ENCODE assay signal across 16 cellular contexts in genomic region chr1:16394178-16394521, GRCh38. TPM values are rescaled to one million over a fixed set of nuclear protein-coding genes. Genes with fewer than 3 reads are reported as not detected.
DNase-seq lines count a peak whose midpoint lies in the region; ATAC-seq and TF ChIP-seq lines count a peak whose summit lies in the region.
"Had no signal": no experiment of that assay in that cellular context is flagged by ENCODE, and none has a peak within 500 bp of the region (broad histone marks: within the 10 kb centered on the region; RNA-seq: fewer than 3 reads in every experiment).

No MANE protein-coding gene starts in this region.

- no peak for ATAC-seq in activated CD8-positive, alpha-beta T cell treated with anti-CD3 and anti-CD28 coated beads for 36 hours
- ATAC-seq in activated CD8-positive, alpha-beta T cell treated with anti-CD3 and anti-CD28 coated beads, Interleukin-2, amount 10 ng/mL, durations not matched to agents 7 days and 5 days: no peak
- ATAC-seq in stimulated activated naive CD8-positive, alpha-beta T cell treated with anti-CD3 and anti-CD28 coated beads, Interleukin-15, amount 100 ng/mL, for 72 hours: no peak
- ATAC-seq in activated naive CD8-positive, alpha-beta T cell treated with anti-CD3 and anti-CD28 coated beads, Interleukin-2, amount 50 U/mL, for 24 hours: no peak
- ATAC-seq in GM19463 (IDR thresholded peaks at IDR 0.05; ENCODE audit: unreplicated experiment): no peak

- CTCF ChIA-PET in activated CD8-positive, alpha-beta T cell treated with anti-CD3 and anti-CD28 coated beads for 36 hours (lab: Charles Lee): interaction anchor here (1.0 to 1.1 kb wide), 2 partner anchors 25 to 315 kb away, joined by 3 to 4 read pairs; no protein-coding TSS in a partner anchor
- CTCF ChIA-PET in activated CD8-positive, alpha-beta T cell treated with anti-CD3 and anti-CD28 coated beads, Interleukin-2, amount 10 ng/mL, durations not matched to agents 7 days and 5 days (lab: Charles Lee): interaction anchor here (1.1 to 3.8 kb wide), 3 partner anchors 26 to 46 kb away, joined by 5 to 18 read pairs (median 6); partner anchors contain the start of gene NECAP2

- POLR2A ChIA-PET in activated CD8-positive, alpha-beta T cell treated with anti-CD3 and anti-CD28 coated beads for 36 hours (lab: Charles Lee): interaction anchor here (1.6 kb wide), 2 partner anchors 21 to 26 kb away, joined by 4 to 5 read pairs; no protein-coding TSS in a partner anchor
- POLR2A ChIA-PET in activated CD8-positive, alpha-beta T cell treated with anti-CD3 and anti-CD28 coated beads, Interleukin-2, amount 10 ng/mL, durations not matched to agents 7 days and 5 days (lab: Charles Lee): no interaction called here

- H3K4me3 Mint-ChIP-seq in activated CD8-positive, alpha-beta T cell treated with anti-CD3 and anti-CD28 coated beads for 36 hours: no peak overlapping the region
- H3K4me3 Mint-ChIP-seq in activated CD8-positive, alpha-beta T cell treated with anti-CD3 and anti-CD28 coated beads, Interleukin-2, amount 10 ng/mL, durations not matched to agents 7 days and 5 days: no peak overlapping the region
- H3K4me3 Mint-ChIP-seq in stimulated activated naive CD8-positive, alpha-beta T cell treated with anti-CD3 and anti-CD28 coated beads, Interleukin-15, Interleukin-2, amounts not matched to agents 100 ng/mL and 50 ng/mL, for 24 hours: no peak overlapping the region
- H3K4me3 Mint-ChIP-seq in stimulated activated naive CD8-positive, alpha-beta T cell treated with anti-CD3 and anti-CD28 coated beads, Interleukin-15, amount 100 ng/mL, for 72 hours: no peak overlapping the region
- H3K4me3 Mint-ChIP-seq in activated naive CD8-positive, alpha-beta T cell treated with anti-CD3 and anti-CD28 coated beads, Interleukin-2, amount 50 U/mL, for 24 hours: no peak overlapping the region
- H3K4me3 Mint-ChIP-seq: CD4-positive, CD25-positive, alpha-beta regulatory T cell had no signal

- peak overlapping the region; percentile 82 for H3K27ac Mint-ChIP-seq in activated CD8-positive, alpha-beta T cell treated with anti-CD3 and anti-CD28 coated beads for 36 hours
- no peak overlapping the region for H3K27ac Mint-ChIP-seq in activated CD8-positive, alpha-beta T cell treated with anti-CD3 and anti-CD28 coated beads, Interleukin-2, amount 10 ng/mL, durations not matched to agents 7 days and 5 days
- H3K27ac Mint-ChIP-seq in stimulated activated naive CD8-positive, alpha-beta T cell treated with anti-CD3 and anti-CD28 coated beads, Interleukin-15, Interleukin-2, amounts not matched to agents 100 ng/mL and 50 ng/mL, for 24 hours: peak overlapping the region; percentile 50
- H3K27ac Mint-ChIP-seq in stimulated activated naive CD8-positive, alpha-beta T cell treated with anti-CD3 and anti-CD28 coated beads, Interleukin-15, amount 100 ng/mL, for 72 hours: peak overlapping the region in 1 of 2 donors; percentile 99
- H3K27ac Mint-ChIP-seq in activated naive CD8-positive, alpha-beta T cell treated with anti-CD3 and anti-CD28 coated beads, Interleukin-2, amount 50 U/mL, for 24 hours: peak overlapping the region; percentile 62

- no peaks in the 10 kb centered on the region for H3K27me3 Mint-ChIP-seq in activated CD8-positive, alpha-beta T cell treated with anti-CD3 and anti-CD28 coated beads for 36 hours
- H3K27me3 Mint-ChIP-seq in activated CD8-positive, alpha-beta T cell treated with anti-CD3 and anti-CD28 coated beads, Interleukin-2, amount 10 ng/mL, durations not matched to agents 7 days and 5 days (ENCODE audit: low read depth): no peaks in the 10 kb centered on the region
- H3K27me3 Mint-ChIP-seq in stimulated activated naive CD8-positive, alpha-beta T cell treated with anti-CD3 and anti-CD28 coated beads, Interleukin-15, Interleukin-2, amounts not matched to agents 100 ng/mL and 50 ng/mL, for 24 hours: no peaks in the 10 kb centered on the region
- no peaks in the 10 kb centered on the region for H3K27me3 Mint-ChIP-seq in stimulated activated naive CD8-positive, alpha-beta T cell treated with anti-CD3 and anti-CD28 coated beads, Interleukin-15, amount 100 ng/mL, for 72 hours
- H3K27me3 Mint-ChIP-seq in activated naive CD8-positive, alpha-beta T cell treated with anti-CD3 and anti-CD28 coated beads, Interleukin-2, amount 50 U/mL, for 24 hours: no peaks in the 10 kb centered on the region
- H3K27me3 Mint-ChIP-seq: CD4-positive, CD25-positive, alpha-beta regulatory T cell had no signal

- intact Hi-C loops in activated CD8-positive, alpha-beta T cell treated with anti-CD3 and anti-CD28 coated beads for 36 hours (cut with micrococcal nuclease): no loop called here

- DNase-seq in activated CD8-positive, alpha-beta T cell treated with anti-CD3 and anti-CD28 coated beads for 36 hours: no peak
- no peak for DNase-seq in activated CD8-positive, alpha-beta T cell treated with anti-CD3 and anti-CD28 coated beads, Interleukin-2, amount 10 ng/mL, durations not matched to agents 7 days and 5 days
- DNase-seq in stimulated activated naive CD8-positive, alpha-beta T cell treated with anti-CD3 and anti-CD28 coated beads, Interleukin-15, amount 100 ng/mL, for 72 hours: no peak
- no peak for DNase-seq in activated naive CD8-positive, alpha-beta T cell treated with anti-CD3 and anti-CD28 coated beads, Interleukin-2, amount 50 U/mL, for 24 hours
- no peak for DNase-seq in germinal center (ENCODE audit: low spot score)
- DNase-seq: IMR-90, MM.1S, NCI-H2029, NCI-H2227 treated with DMSO at 0.1 percent for 48 hours, NCI-H526 treated with DMSO at 0.1 percent for 48 hours, SHP77 treated with DMSO at 0.1 percent for 48 hours had no signal

- H3K9me3 Mint-ChIP-seq in activated CD8-positive, alpha-beta T cell treated with anti-CD3 and anti-CD28 coated beads for 36 hours: no peaks in the 10 kb centered on the region
- no peaks in the 10 kb centered on the region for H3K9me3 Mint-ChIP-seq in activated CD8-positive, alpha-beta T cell treated with anti-CD3 and anti-CD28 coated beads, Interleukin-2, amount 10 ng/mL, durations not matched to agents 7 days and 5 days (ENCODE audit: insufficient read depth)
- H3K9me3 Mint-ChIP-seq in stimulated activated naive CD8-positive, alpha-beta T cell treated with anti-CD3 and anti-CD28 coated beads, Interleukin-15, Interleukin-2, amounts not matched to agents 100 ng/mL and 50 ng/mL, for 24 hours: no peaks in the 10 kb centered on the region
- no peaks in the 10 kb centered on the region for H3K9me3 Mint-ChIP-seq in stimulated activated naive CD8-positive, alpha-beta T cell treated with anti-CD3 and anti-CD28 coated beads, Interleukin-15, amount 100 ng/mL, for 72 hours
- no peaks in the 10 kb centered on the region for H3K9me3 Mint-ChIP-seq in activated naive CD8-positive, alpha-beta T cell treated with anti-CD3 and anti-CD28 coated beads, Interleukin-2, amount 50 U/mL, for 24 hours
- H3K9me3 Mint-ChIP-seq: CD4-positive, CD25-positive, alpha-beta regulatory T cell had no signal

- no peak for TF ChIP-seq CTCF in activated CD8-positive, alpha-beta T cell treated with anti-CD3 and anti-CD28 coated beads for 36 hours (IDR thresholded peaks at IDR 0.05)

- peaks cover 45% of the 10 kb centered on the region for H3K36me3 Mint-ChIP-seq in activated CD8-positive, alpha-beta T cell treated with anti-CD3 and anti-CD28 coated beads for 36 hours (ENCODE audit: low read depth)
- H3K36me3 Mint-ChIP-seq in activated CD8-positive, alpha-beta T cell treated with anti-CD3 and anti-CD28 coated beads, Interleukin-2, amount 10 ng/mL, durations not matched to agents 7 days and 5 days (ENCODE audit: low read depth): peaks cover 57% of the 10 kb centered on the region
- peaks cover 57% of the 10 kb centered on the region for H3K36me3 Mint-ChIP-seq in stimulated activated naive CD8-positive, alpha-beta T cell treated with anti-CD3 and anti-CD28 coated beads, Interleukin-15, Interleukin-2, amounts not matched to agents 100 ng/mL and 50 ng/mL, for 24 hours (ENCODE audit: low read depth)
- peaks cover 20% of the 10 kb centered on the region for H3K36me3 Mint-ChIP-seq in activated naive CD8-positive, alpha-beta T cell treated with anti-CD3 and anti-CD28 coated beads, Interleukin-2, amount 50 U/mL, for 24 hours (ENCODE audit: low read depth)

- peaks cover 61% of the 10 kb centered on the region for H3K4me1 Mint-ChIP-seq in activated CD8-positive, alpha-beta T cell treated with anti-CD3 and anti-CD28 coated beads for 36 hours (ENCODE audit: low read depth)
- H3K4me1 Mint-ChIP-seq in activated CD8-positive, alpha-beta T cell treated with anti-CD3 and anti-CD28 coated beads, Interleukin-2, amount 10 ng/mL, durations not matched to agents 7 days and 5 days (ENCODE audit: low read depth): peaks cover 50% of the 10 kb centered on the region
- peaks cover 66% of the 10 kb centered on the region for H3K4me1 Mint-ChIP-seq in stimulated activated naive CD8-positive, alpha-beta T cell treated with anti-CD3 and anti-CD28 coated beads, Interleukin-15, Interleukin-2, amounts not matched to agents 100 ng/mL and 50 ng/mL, for 24 hours (ENCODE audit: low read depth)
- H3K4me1 Mint-ChIP-seq in stimulated activated naive CD8-positive, alpha-beta T cell treated with anti-CD3 and anti-CD28 coated beads, Interleukin-15, amount 100 ng/mL, for 72 hours: peaks cover 73% of the 10 kb centered on the region
- H3K4me1 Mint-ChIP-seq in activated naive CD8-positive, alpha-beta T cell treated with anti-CD3 and anti-CD28 coated beads, Interleukin-2, amount 50 U/mL, for 24 hours: peaks cover 64% of the 10 kb centered on the region

RNA-seq across cellular contexts. Expression of gene SZRD1, which starts 27.1 kb away (rescaled TPM):
- total RNA-seq in activated CD8-positive, alpha-beta T cell treated with anti-CD3 and anti-CD28 coated beads for 36 hours: 100 to 1,000 TPM; 175 to 177 TPM
- total RNA-seq in activated CD8-positive, alpha-beta T cell treated with anti-CD3 and anti-CD28 coated beads, Interleukin-2, amount 10 ng/mL, durations not matched to agents 7 days and 5 days: 100 to 1,000 TPM; 171 to 176 TPM

RNA-seq across cellular contexts. Expression of gene FBXO42, which starts 41.9 kb away (rescaled TPM):
- total RNA-seq in activated CD8-positive, alpha-beta T cell treated with anti-CD3 and anti-CD28 coated beads for 36 hours: 10 to 100 TPM; 19.8 to 21.3 TPM
- 10 to 100 TPM; 19.7 to 23.4 TPM for total RNA-seq in activated CD8-positive, alpha-beta T cell treated with anti-CD3 and anti-CD28 coated beads, Interleukin-2, amount 10 ng/mL, durations not matched to agents 7 days and 5 days

RNA-seq across cellular contexts. Expression of gene SPATA21, which starts 43.1 kb away (rescaled TPM):
- total RNA-seq in activated CD8-positive, alpha-beta T cell treated with anti-CD3 and anti-CD28 coated beads for 36 hours: not detected
- not detected for total RNA-seq in activated CD8-positive, alpha-beta T cell treated with anti-CD3 and anti-CD28 coated beads, Interleukin-2, amount 10 ng/mL, durations not matched to agents 7 days and 5 days
- total RNA-seq: A172; CD4-positive, CD25-positive, alpha-beta regulatory T cell; IMR-90; NCI-H460 had no signal

RNA-seq across cellular contexts. Expression of gene NECAP2, which starts 46.4 kb away (rescaled TPM):
- total RNA-seq in activated CD8-positive, alpha-beta T cell treated with anti-CD3 and anti-CD28 coated beads for 36 hours: 10 to 100 TPM; 53.1 to 54.7 TPM
- total RNA-seq in activated CD8-positive, alpha-beta T cell treated with anti-CD3 and anti-CD28 coated beads, Interleukin-2, amount 10 ng/mL, durations not matched to agents 7 days and 5 days: 10 to 100 TPM; 93.8 to 94.3 TPM
